In the genomic region with DNA sequence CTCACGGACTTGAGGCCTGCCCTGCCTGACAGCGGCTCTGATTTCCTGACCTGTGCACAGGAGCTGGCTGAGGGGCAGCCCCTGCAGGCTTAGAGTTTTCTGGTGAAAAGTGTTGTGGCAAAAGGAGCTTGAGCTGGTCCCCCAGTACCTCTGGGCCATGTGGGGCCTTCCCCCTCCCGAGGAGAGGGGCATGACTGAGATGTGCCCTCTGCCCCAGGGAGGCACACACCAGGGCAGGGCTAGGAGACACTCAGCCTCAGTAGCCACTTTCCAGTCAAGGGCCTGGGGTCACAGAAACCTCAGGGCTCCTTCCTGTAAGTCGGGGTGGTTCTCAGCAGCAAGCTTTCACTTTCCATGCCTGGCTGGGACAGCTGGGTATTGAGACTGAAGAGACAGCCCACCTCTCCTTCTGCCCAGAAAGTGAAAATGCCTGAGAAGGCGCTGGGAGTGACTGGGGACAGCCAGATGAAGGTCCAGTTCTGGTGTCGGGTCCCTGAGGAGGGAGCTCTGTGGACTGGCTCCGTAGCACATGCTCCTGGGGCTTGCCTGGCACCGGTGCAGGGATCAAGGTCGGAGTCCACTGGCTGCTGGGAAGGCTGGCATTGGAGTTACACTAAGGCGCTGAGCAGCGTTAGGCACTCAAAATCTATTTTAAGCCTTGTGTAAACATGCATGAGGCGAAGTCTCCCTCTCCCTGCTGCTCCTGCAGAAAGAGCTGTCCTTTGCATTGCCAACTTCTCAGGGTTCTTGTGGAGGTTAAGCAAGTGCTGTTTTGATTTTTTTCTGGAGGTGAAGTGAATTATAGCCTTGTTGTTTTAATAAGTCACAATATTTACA, we compare ENCODE assay signal across 8 cellular contexts.
A peak's percentile ranks its signal among the peaks of the same experiment; 100 is the strongest.
DNase-seq lines count a peak whose midpoint lies in the region; ATAC-seq and TF ChIP-seq lines count a peak whose summit lies in the region.

No MANE protein-coding gene starts in this region.

- H3K36me3 ChIP-seq in sigmoid colon, result no peaks in the 10 kb centered on the region

- H3K4me3 ChIP-seq in sigmoid colon, result peak overlapping the region in 3 of 4 donors; percentile 15 to 36 (median 28)

- DNase-seq in AG08396 (ENCODE audit: low spot score) (peak; percentile 63), NCI-H774 (lab: John Stamatoyannopoulos, UW) (peak; percentile 88), head of caudate nucleus (peak in 35 of 42 donors; percentile 16 to 75 (median 41)), sigmoid colon (peak; percentile 88), NCI-H524 treated with DMSO at 0.1 percent for 48 hours (lab: John Stamatoyannopoulos, UW) (no peak)
- peak; percentile 14 for DNase-seq in activated gamma-delta T cell treated with anti-CD3 and anti-CD28 coated beads, Interleukin-2, amount 50 U/mL, for 16 hours (ENCODE audit: low read depth)

- TF ChIP-seq CTCF in sigmoid colon (IDR thresholded peaks at IDR 0.05), result no peak

- TF ChIP-seq POLR2A in GM19099 (IDR thresholded peaks at IDR 0.05; ENCODE audit: extremely low read depth, insufficient read length, low read depth) (peak; percentile 55), sigmoid colon (IDR thresholded peaks at IDR 0.05) (no peak)

- ATAC-seq in HG03280 (IDR thresholded peaks at IDR 0.05; ENCODE audit: unreplicated experiment), result peak; percentile 92

- H3K27me3 ChIP-seq in sigmoid colon, result no peaks in the 10 kb centered on the region

- peaks cover 0 to 70% (median 59%) of the 10 kb centered on the region in 4 donors for H3K4me1 ChIP-seq in sigmoid colon

- no peaks in the 10 kb centered on the region for H3K9me3 ChIP-seq in sigmoid colon

- WGBS in sigmoid colon, 2 donors, result 5 to 8% methylated on average over 12 of the region's 12 CpGs

- peak in 1 of 4 donors; percentile 73 for TF ChIP-seq EP300 in sigmoid colon (IDR thresholded peaks at IDR 0.05)

- intact Hi-C loops in head of caudate nucleus (cut with DNase I), result no loop called here
- intact Hi-C loops in sigmoid colon (cut with DNase I), result loop anchor here (5.0 kb wide), 5 partner anchors 103 to 397 kb away; no protein-coding TSS in a partner anchor

- H3K27ac ChIP-seq in sigmoid colon, result peak overlapping the region; percentile 78 to 87 (median 84)
